8 cellular contexts compared by ENCODE assay signal in the genomic region with DNA sequence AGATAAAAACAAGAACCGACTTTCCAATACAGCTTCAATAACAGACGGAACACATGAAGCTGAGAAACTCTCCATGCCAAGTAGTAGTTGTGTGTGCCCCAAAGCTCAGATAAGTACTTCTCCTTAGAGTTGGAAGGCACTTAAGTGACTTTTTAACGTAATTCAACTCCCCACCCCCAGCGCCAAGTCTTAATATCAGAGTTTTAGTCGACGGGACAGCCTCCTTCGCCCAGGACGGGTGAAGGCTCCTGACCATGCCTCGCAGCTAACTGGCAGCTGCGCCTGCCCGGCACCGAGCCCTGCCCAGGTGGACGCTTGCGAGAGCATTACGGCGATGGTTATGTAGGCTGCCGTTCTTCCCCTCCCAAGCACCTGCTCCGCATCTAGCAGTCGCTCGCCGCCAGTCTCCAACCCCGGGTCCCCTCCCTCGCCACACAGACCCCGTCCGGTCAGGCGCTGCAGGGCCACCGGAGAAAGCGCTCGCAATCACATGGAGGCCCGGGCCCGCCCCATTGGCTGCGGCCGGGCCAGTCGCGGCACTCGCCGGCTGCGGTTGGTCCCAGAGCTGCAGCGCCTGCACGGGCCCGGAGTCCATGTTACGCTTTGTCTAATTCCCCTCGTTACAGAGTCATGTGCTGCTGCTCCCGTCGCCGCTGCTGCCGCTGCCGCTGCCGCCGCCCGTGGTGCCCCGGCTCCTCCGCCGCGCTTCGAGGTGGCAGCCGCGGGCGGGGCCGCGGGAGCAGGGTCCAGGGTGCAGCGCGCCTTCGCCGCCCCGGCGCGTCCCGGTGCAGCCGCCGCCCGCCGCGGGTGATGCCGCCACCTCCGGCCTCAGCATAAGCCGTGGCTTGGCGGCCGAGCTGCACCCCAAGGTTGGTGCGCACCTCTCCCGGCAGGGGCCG. TPM values are rescaled to one million over a fixed set of nuclear protein-coding genes. Genes with fewer than 3 reads are reported as not detected.
DNase-seq lines count a peak whose midpoint lies in the region; ATAC-seq and TF ChIP-seq lines count a peak whose summit lies in the region.

Gene LRRC8D, plus strand, starts transcription at position 610 of the 899 bp plus-strand sequence. CDS start 112,037 bp downstream, outside the sequence.

- intact Hi-C loops in spleen (cut with DNase I; ENCODE audit: low total_unique reads): no loop called here

- H3K27ac Mint-ChIP-seq in WTC11: peak within 1 kb of the TSS; percentile 97

- H3K27me3 ChIP-seq in AG04450 (ENCODE audit: control insufficient read depth, insufficient read depth, low read length): peaks cover 4% of the 10 kb centered on the region
- no peaks in the 10 kb centered on the region for H3K27me3 ChIP-seq in spleen (replicated peaks in 1 of 7)

- CTCF ChIA-PET in AG04450 (lab: Charles Lee) (interaction anchor here (0.8 kb wide), 1 partner anchor 166 kb away, joined by 10 read pairs; no protein-coding TSS in a partner anchor), WTC11 (lab: Charles Lee) (interaction anchor here (0.6 to 1.8 kb wide), 4 partner anchors 16 to 58 kb away, joined by 3 to 6 read pairs (median 4); no protein-coding TSS in a partner anchor)

- peak within 1 kb of the TSS; percentile 90 for H3K4me3 Mint-ChIP-seq in WTC11

- peaks cover 0 to 2% (median 0%) of the 10 kb centered on the region in 6 donors for H3K36me3 ChIP-seq in spleen

- peaks cover 13 to 81% (median 38%) of the 10 kb centered on the region in 6 donors for H3K4me1 ChIP-seq in spleen

- ATAC-seq in GM18868 (IDR thresholded peaks at IDR 0.05; ENCODE audit: unreplicated experiment) (peak; percentile 81), HG03097 (IDR thresholded peaks at IDR 0.05; ENCODE audit: low FRiP score, unreplicated experiment) (peak; percentile 72), WTC11 (peak; percentile 92)

- no peak for TF ChIP-seq CTCF in AG04450 (IDR thresholded peaks at IDR 0.05; ENCODE audit: low read depth, low read length)
- no peak for TF ChIP-seq CTCF in WTC11 (IDR thresholded peaks at IDR 0.05)
- peak in 1 of 11 experiments; percentile 12 for TF ChIP-seq CTCF in spleen (IDR thresholded peaks at IDR 0.05 in 8 of 11, conservative IDR thresholded peaks at IDR 0.05 in 3 of 11)

- DNase-seq in AG04450 (ENCODE audit: low read depth, low spot score) (no peak), NCI-H2196 treated with DMSO at 0.1 percent for 48 hours (lab: John Stamatoyannopoulos, UW; ENCODE audit: unreplicated experiment) (peak; percentile 78), WTC11 (ENCODE audit: low spot score) (peak; percentile 90), caudate nucleus (lab: John Stamatoyannopoulos, UW) (peak in 60 of 61 donors; percentile 31 to 95 (median 87)), inferior parietal cortex (ENCODE audit: extremely low spot score) (peak; percentile 88), spleen (peak; percentile 96)

- H3K9me3 Mint-ChIP-seq in WTC11: no peaks in the 10 kb centered on the region

- H3K4me1 Mint-ChIP-seq in WTC11: peaks cover 42% of the 10 kb centered on the region

- H3K4me3 ChIP-seq in AG04450 (ENCODE audit: low read depth, low read length): peak within 1 kb of the TSS; percentile 75
- H3K4me3 ChIP-seq in spleen: peak within 1 kb of the TSS; percentile 85 to 99 (median 94)

- peak in 2 of 3 donors; percentile 44 to 48 for TF ChIP-seq POLR2A in spleen (IDR thresholded peaks at IDR 0.05)

- no peaks in the 10 kb centered on the region; the same call in 1 of the 2 replicates for H3K9me3 ChIP-seq in AG04450 (ENCODE audit: control insufficient read depth, insufficient read depth, low read length)
- H3K9me3 ChIP-seq in spleen: no peaks in the 10 kb centered on the region

- H3K27me3 Mint-ChIP-seq in WTC11 (ENCODE audit: low read depth): peaks cover 6% of the 10 kb centered on the region

- no peak within 1 kb of the TSS for H3K27ac ChIP-seq in AG04450 (ENCODE audit: low read depth, low read length)
- H3K27ac ChIP-seq in caudate nucleus (ENCODE audit: low read depth, low read length): peak within 1 kb of the TSS; percentile 97
- H3K27ac ChIP-seq in spleen: peak within 1 kb of the TSS; percentile 79 to 95 (median 92)

- WGBS in spleen, 5 donors: 0 to 2% (median 1%) methylated on average over 12 to 82 of the region's 82 CpGs

- H3K36me3 Mint-ChIP-seq in WTC11: peaks cover 10% of the 10 kb centered on the region; the same call in 1 of the 2 replicates

- POLR2A ChIA-PET in AG04450 (lab: Yijun Ruan, JAX) (interaction anchor here (0.6 to 1.5 kb wide), 3 partner anchors 8 to 90 kb away, joined by 3 to 5 read pairs (median 3); no protein-coding TSS in a partner anchor), WTC11 (lab: Charles Lee) (interaction anchor here (0.5 to 2.9 kb wide), 9 partner anchors 12 to 273 kb away, joined by 3 to 17 read pairs (median 5); no protein-coding TSS in a partner anchor)

TF ChIP-seq in WTC11, 78 proteins besides CTCF, POLR2A, EP300 and RAD21 (continues in another document):
- TF ChIP-seq JAZF1 (CRISPR knock-in tag; IDR thresholded peaks at IDR 0.05) (no peak), CREM (CRISPR knock-in tag; IDR thresholded peaks at IDR 0.05) (peak; percentile 14; the same call in 1 of the 2 replicates), ZNF512 (CRISPR knock-in tag; IDR thresholded peaks at IDR 0.05; ENCODE audit: borderline replicate concordance) (no peak), ZNF232 (CRISPR knock-in tag; IDR thresholded peaks at IDR 0.05) (peak; percentile 64; the same call in 1 of the 2 replicates), NR2C2 (CRISPR knock-in tag; IDR thresholded peaks at IDR 0.05) (peak; percentile 9; the same call in 1 of the 2 replicates), JUN (CRISPR knock-in tag; IDR thresholded peaks at IDR 0.05) (no peak), ZNF281 (CRISPR knock-in tag; IDR thresholded peaks at IDR 0.05) (no peak), GTF2I (CRISPR knock-in tag; conservative IDR thresholded peaks at IDR 0.05) (no peak), SMAD4 (CRISPR knock-in tag; IDR thresholded peaks at IDR 0.05) (0 out of 2 replicates have a peak, but pooled peaks have one; percentile 17), TEAD4 (CRISPR knock-in tag; IDR thresholded peaks at IDR 0.05) (no peak), MYBL2 (CRISPR knock-in tag; IDR thresholded peaks at IDR 0.05) (no peak; the same call in 1 of the 2 replicates), RORB (CRISPR knock-in tag; IDR thresholded peaks at IDR 0.05) (no peak), PRRX2 (CRISPR knock-in tag; IDR thresholded peaks at IDR 0.05) (no peak), ZNF396 (CRISPR knock-in tag; IDR thresholded peaks at IDR 0.05; ENCODE audit: borderline replicate concordance) (no peak), HMGA2 (CRISPR knock-in tag; IDR thresholded peaks at IDR 0.05) (no peak)
- TF ChIP-seq, protein P1, sequence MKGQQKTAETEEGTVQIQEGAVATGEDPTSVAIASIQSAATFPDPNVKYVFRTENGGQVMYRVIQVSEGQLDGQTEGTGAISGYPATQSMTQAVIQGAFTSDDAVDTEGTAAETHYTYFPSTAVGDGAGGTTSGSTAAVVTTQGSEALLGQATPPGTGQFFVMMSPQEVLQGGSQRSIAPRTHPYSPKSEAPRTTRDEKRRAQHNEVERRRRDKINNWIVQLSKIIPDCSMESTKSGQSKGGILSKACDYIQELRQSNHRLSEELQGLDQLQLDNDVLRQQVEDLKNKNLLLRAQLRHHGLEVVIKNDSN (CRISPR knock-in tag; IDR thresholded peaks at IDR 0.05): peak; percentile 95

RNA-seq across cellular contexts. Expression of gene LRRC8D, which starts in this region (rescaled TPM):
- polyA plus RNA-seq in AG04450 (2011; rRNA removed) (41.1 and 48.7 TPM in 2 replicates), spleen (10 to 100 TPM; 12.8 to 14.4 (median 13.6) TPM)
- polyA minus RNA-seq in AG04450 (2011; rRNA and poly(A)+ RNA removed): 49.3 and 51.0 TPM in 2 replicates
- total RNA-seq in WTC11 (2021) (42.6 to 45.4 TPM (median 42.8 TPM) in 3 replicates), spleen (10 to 100 TPM; 27.5 to 42.0 (median 37.0) TPM)
